In the genomic region with DNA sequence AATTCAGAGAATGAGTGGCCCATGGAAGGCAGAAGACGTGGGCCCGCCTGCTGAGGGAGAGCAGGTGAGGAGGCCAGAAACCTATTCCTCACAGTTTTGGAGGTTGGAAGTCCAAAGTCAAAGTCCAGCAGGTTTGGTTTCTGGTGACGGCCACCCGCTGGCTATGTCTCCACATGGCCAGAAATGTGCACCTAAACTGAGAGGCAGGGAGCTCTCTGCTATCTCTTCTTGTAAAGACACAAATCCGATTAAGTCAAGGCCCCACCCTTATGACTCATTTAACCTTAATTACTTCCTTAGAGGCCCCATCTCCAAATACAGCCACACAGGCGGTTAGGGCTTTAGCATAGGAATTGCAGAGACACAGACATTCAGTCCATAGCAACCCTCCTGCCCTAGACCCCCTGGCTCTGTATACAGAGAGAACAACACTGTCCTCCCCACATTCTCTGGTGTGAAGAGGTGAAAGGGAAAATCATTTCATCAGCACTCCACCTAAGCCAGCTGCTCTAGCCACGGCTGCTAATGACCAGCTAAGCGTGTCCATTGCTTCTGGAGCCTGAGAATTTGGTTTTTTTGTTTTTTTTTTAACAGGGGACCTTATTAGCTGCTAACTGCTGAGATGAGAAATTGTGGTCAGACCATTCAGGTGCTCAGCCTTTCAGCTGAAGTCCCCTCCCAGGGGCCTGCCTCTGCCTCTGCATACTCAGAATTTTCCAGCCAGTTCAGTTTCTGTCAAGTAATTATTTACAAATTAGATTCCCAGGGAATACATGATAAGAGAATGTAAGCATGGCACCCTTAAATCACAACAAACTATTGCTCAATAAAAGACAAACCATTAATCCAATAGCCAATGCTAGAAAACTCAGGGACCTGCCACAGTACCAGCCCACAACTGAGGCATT, we compare ENCODE assay signal across 10 cellular contexts.
DNase-seq lines count a peak whose midpoint lies in the region; ATAC-seq, FAIRE-seq and TF ChIP-seq lines count a peak whose summit lies in the region.
"Had no signal": no experiment of that assay in that cellular context is flagged by ENCODE, and none has a peak within 500 bp of the region (broad histone marks: within the 10 kb centered on the region; RNA-seq: fewer than 3 reads in every experiment).

No MANE protein-coding gene starts in this region.

- DNase-seq in GM19239 (ENCODE audit: insufficient read length, low spot score) (peak; percentile 59), RCC 7860 (ENCODE audit: low spot score) (peak; percentile 22), immature natural killer cell (peak in 2 of 3 donors; percentile 50), nucleus accumbens (lab: John Stamatoyannopoulos, UW) (no peak), RWPE1 (ENCODE audit: low spot score) (no peak), NCI-H1105 (lab: John Stamatoyannopoulos, UW) (no peak)
- DNase-seq: activated T-cell treated with anti-CD3 and anti-CD28 coated beads, Interleukin-2, amount 50 U/mL, for 72 hours had no signal

- no peaks in the 10 kb centered on the region for H3K27me3 ChIP-seq in BLaER1 treated with 17β-estradiol and CSF1 and Interleukin-3, amounts not matched to agents 10 nM and 100 nM

- H3K9me3 Mint-ChIP-seq in immature natural killer cell: peaks cover 2 to 5% (median 3%) of the 10 kb centered on the region in 6 donors
- H3K9me3 Mint-ChIP-seq: activated T-cell treated with anti-CD3 and anti-CD28 coated beads, Interleukin-2, amount 50 U/mL, for 72 hours; nephron had no signal

- peak overlapping the region; percentile 69 to 95 (median 83) for H3K4me2 ChIP-seq in BLaER1 treated with 17β-estradiol and CSF1 and Interleukin-3, amounts not matched to agents 10 nM and 100 nM

- H4K20me1 ChIP-seq in BLaER1 treated with 17β-estradiol and CSF1 and Interleukin-3, amounts not matched to agents 10 nM and 100 nM: no peaks in the 10 kb centered on the region

- peaks cover 2 to 10% (median 7%) of the 10 kb centered on the region in 3 donors for H3K27me3 Mint-ChIP-seq in immature natural killer cell (ENCODE audit: low read depth in 3 of 3)

- peak; percentile 85 for ATAC-seq in HG03108 (IDR thresholded peaks at IDR 0.05; ENCODE audit: unreplicated experiment)

- peak overlapping the region in 3 of 10 experiments; percentile 13 to 52 (median 22); a peak in 4 of 20 replicates for H3K4me3 ChIP-seq in BLaER1 treated with 17β-estradiol and CSF1 and Interleukin-3, amounts not matched to agents 10 nM and 100 nM

- CTCF ChIA-PET in RWPE1 (lab: Yijun Ruan, JAX): no interaction called here

- H3K36me3 Mint-ChIP-seq in immature natural killer cell: peaks cover 17 to 53% (median 43%) of the 10 kb centered on the region in 3 donors

- peak overlapping the region; percentile 93 to 98 (median 96) for H3K27ac Mint-ChIP-seq in immature natural killer cell
- H3K27ac Mint-ChIP-seq: activated T-cell treated with anti-CD3 and anti-CD28 coated beads, Interleukin-2, amount 50 U/mL, for 72 hours had no signal

- H3K9ac ChIP-seq in BLaER1 treated with 17β-estradiol and CSF1 and Interleukin-3, amounts not matched to agents 10 nM and 100 nM: peak overlapping the region in 7 of 11 experiments; percentile 4 to 63 (median 30); a peak in 9 of 22 replicates

- POLR2A ChIA-PET in RWPE1 (lab: Yijun Ruan, JAX; ENCODE audit: low non-redundant PET): no interaction called here

- peak overlapping the region in 10 of 11 experiments; percentile 5 to 96 (median 74); a peak in 16 of 22 replicates for H3K27ac ChIP-seq in BLaER1 treated with 17β-estradiol and CSF1 and Interleukin-3, amounts not matched to agents 10 nM and 100 nM
- no peak overlapping the region for H3K27ac ChIP-seq in RWPE1

- no peaks in the 10 kb centered on the region for H3K36me3 ChIP-seq in BLaER1 treated with 17β-estradiol and CSF1 and Interleukin-3, amounts not matched to agents 10 nM and 100 nM

- H3K9me3 ChIP-seq in BLaER1 treated with 17β-estradiol and CSF1 and Interleukin-3, amounts not matched to agents 10 nM and 100 nM (replicated peaks in 1 of 11): peaks cover 0 to 6% (median 0%) of the 10 kb centered on the region in 11 experiments; a peak in 1 of 22 replicates

- TF ChIP-seq CTCF in RWPE1 (conservative IDR thresholded peaks at IDR 0.05; ENCODE audit: low read depth): no peak

- H3K4me1 ChIP-seq in BLaER1 treated with 17β-estradiol and CSF1 and Interleukin-3, amounts not matched to agents 10 nM and 100 nM: peaks cover 63 to 84% (median 68%) of the 10 kb centered on the region in 10 experiments

- H3K4me1 Mint-ChIP-seq in immature natural killer cell: peaks cover 97 to 100% of the 10 kb centered on the region in 2 donors

- peak overlapping the region; percentile 74 to 78 (median 76) for H3K4me3 Mint-ChIP-seq in immature natural killer cell
- H3K4me3 Mint-ChIP-seq: nephron had no signal

- peak; percentile 94 for FAIRE-seq in GM19239 (lab: Jason Lieb, UNC)
- no peak for FAIRE-seq in RCC 7860 (lab: Jason Lieb, UNC)

Comparison
In these comparisons a context has a peak if more than half of its experiments do, and no peak if none do; other contexts are left out.
1. DNase-seq: peak in GM19239 (single experiment), RCC 7860 (single experiment) and immature natural killer cell (2 of 3); none in nucleus accumbens (0 of 56), RWPE1 (single experiment) and NCI-H1105 (single experiment).